In the genomic region with DNA sequence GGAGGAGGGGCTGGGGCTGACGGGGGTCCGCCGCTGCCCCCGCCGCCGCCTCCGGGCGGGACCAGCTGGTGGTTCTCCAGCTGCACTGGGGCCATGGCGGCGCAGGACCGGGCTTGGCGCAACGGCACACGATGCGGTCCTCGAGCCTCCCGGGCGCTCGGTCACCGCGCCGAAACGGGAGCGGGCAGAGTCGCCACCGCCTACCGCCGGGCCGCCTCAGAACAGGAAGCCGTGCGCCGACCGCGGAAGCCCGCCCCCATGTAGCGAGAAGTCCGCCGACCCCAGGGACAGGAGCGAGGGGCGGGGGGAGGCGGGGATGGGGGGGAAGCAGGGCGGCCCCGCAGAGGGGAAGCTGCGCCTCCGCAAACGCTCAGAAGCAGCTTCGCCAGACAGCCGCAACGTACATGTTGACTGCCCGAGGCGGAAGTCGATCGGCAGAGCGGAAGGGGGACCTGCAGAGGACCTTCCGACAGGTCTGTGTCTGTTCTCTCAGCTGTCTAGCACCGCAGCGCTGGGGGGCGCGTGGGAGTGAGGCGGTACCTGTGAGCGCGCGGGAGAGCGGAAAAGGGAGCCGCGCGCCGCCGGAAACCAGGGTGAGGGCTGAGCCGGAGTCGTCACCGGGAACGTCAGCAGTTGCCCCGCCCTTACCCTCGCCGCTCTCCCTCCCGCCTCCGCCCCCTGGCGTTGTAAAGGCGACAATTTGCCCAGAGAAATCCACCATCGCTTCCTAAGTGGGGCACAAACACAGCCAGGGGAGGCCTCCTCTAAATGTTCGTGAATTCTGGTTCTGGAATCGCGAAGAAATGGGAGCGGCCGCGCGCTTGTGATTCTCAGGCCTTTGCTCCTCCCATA, we compare ENCODE assay signal across 1 cellular context.
TF ChIP-seq lines count a peak whose summit lies in the region.

A gene (minus strand): TSS at position 225 of the 852 bp plus-strand sequence. CDS start 130 bp downstream, at position 95.

TF ChIP-seq in HepG2, 621 proteins besides CTCF, POLR2A, EP300 and RAD21 (continued from another document and continues in another):
- TF ChIP-seq, protein P1, sequence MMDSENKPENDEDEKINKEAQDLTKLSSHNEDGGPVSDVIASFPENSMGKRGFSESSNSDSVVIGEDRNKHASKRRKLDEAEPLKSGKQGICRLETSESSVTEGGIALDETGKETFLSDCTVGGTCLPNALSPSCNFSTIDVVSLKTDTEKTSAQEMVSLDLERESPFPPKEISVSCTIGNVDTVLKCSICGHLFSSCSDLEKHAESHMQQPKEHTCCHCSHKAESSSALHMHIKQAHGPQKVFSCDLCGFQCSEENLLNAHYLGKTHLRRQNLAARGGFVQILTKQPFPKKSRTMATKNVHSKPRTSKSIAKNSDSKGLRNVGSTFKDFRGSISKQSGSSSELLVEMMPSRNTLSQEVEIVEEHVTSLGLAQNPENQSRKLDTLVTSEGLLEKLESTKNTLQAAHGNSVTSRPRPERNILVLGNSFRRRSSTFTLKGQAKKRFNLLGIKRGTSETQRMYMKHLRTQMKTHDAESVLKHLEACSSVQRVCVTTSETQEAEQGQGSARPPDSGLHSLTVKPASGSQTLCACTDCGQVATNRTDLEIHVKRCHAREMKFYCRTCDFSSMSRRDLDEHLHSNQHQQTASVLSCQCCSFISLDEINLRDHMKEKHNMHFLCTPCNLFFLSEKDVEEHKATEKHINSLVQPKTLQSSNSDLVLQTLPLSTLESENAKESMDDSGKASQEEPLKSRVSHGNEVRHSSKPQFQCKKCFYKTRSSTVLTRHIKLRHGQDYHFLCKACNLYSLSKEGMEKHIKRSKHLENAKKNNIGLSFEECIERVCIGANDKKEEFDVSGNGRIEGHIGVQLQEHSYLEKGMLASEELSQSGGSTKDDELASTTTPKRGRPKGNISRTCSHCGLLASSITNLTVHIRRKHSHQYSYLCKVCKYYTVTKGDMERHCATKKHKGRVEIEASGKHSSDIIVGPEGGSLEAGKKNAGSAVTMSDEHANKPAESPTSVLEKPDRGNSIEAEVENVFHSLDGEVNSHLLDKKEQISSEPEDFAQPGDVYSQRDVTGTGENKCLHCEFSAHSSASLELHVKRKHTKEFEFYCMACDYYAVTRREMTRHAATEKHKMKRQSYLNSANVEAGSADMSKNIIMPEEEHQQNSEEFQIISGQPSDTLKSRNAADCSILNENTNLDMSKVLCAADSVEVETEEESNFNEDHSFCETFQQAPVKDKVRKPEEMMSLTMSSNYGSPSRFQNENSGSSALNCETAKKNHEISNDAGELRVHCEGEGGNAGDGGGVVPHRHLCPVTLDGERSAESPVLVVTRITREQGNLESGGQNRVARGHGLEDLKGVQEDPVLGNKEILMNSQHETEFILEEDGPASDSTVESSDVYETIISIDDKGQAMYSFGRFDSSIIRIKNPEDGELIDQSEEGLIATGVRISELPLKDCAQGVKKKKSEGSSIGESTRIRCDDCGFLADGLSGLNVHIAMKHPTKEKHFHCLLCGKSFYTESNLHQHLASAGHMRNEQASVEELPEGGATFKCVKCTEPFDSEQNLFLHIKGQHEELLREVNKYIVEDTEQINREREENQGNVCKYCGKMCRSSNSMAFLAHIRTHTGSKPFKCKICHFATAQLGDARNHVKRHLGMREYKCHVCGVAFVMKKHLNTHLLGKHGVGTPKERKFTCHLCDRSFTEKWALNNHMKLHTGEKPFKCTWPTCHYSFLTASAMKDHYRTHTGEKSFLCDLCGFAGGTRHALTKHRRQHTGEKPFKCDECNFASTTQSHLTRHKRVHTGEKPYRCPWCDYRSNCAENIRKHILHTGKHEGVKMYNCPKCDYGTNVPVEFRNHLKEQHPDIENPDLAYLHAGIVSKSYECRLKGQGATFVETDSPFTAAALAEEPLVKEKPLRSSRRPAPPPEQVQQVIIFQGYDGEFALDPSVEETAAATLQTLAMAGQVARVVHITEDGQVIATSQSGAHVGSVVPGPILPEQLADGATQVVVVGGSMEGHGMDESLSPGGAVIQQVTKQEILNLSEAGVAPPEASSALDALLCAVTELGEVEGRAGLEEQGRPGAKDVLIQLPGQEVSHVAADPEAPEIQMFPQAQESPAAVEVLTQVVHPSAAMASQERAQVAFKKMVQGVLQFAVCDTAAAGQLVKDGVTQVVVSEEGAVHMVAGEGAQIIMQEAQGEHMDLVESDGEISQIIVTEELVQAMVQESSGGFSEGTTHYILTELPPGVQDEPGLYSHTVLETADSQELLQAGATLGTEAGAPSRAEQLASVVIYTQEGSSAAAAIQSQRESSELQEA (CRISPR knock-in tag; IDR thresholded peaks at IDR 0.05; ENCODE audit: not compliant biosample characterization) = peak; percentile 84
- TF ChIP-seq KLF13 (CRISPR knock-in tag; IDR thresholded peaks at IDR 0.05) (no peak), ZNF883 (CRISPR knock-in tag; IDR thresholded peaks at IDR 0.05; ENCODE audit: not compliant biosample characterization) (peak; percentile 19), GTF2F1 (IDR thresholded peaks at IDR 0.05; ENCODE audit: low read length) (no peak), THAP11 (CRISPR knock-in tag; IDR thresholded peaks at IDR 0.05) (peak; percentile 76), TAF1 (CRISPR knock-in tag; IDR thresholded peaks at IDR 0.05) (peak; percentile 65; the same call in 1 of the 2 replicates), ZNF543 (CRISPR knock-in tag; IDR thresholded peaks at IDR 0.05) (0 out of 2 replicates have a peak, but pooled peaks have one; percentile 30), KLF12 (CRISPR knock-in tag; IDR thresholded peaks at IDR 0.05; ENCODE audit: borderline replicate concordance) (peak; percentile 65; the same call in 1 of the 2 replicates), SP2 (CRISPR knock-in tag; IDR thresholded peaks at IDR 0.05) (0 out of 2 replicates have a peak, but pooled peaks have one; percentile 37), HDAC1 (CRISPR knock-in tag; IDR thresholded peaks at IDR 0.05) (peak; percentile 59), HNRNPLL (IDR thresholded peaks at IDR 0.05; ENCODE audit: low read depth, low read length, poor library complexity, severe bottlenecking) (peak; percentile 39), ZC3H13 (CRISPR knock-in tag; IDR thresholded peaks at IDR 0.05) (no peak), NFRKB (IDR thresholded peaks at IDR 0.05) (no peak), GABPB1 (CRISPR knock-in tag; IDR thresholded peaks at IDR 0.05) (peak; percentile 92), YY1 (IDR thresholded peaks at IDR 0.05; ENCODE audit: insufficient read depth, insufficient replicate concordance, low read depth, low read length) (peak; percentile 54), KDM2A (CRISPR knock-in tag; IDR thresholded peaks at IDR 0.05; ENCODE audit: borderline replicate concordance, low read depth) (peak; percentile 60; the same call in 1 of the 2 replicates), MAFG (CRISPR knock-in tag; IDR thresholded peaks at IDR 0.05) (no peak), ZNF343 (CRISPR knock-in tag; IDR thresholded peaks at IDR 0.05) (no peak), ATF1 (CRISPR knock-in tag; IDR thresholded peaks at IDR 0.05) (0 out of 2 replicates have a peak, but pooled peaks have one; percentile 28), NFATC3 (CRISPR knock-in tag; IDR thresholded peaks at IDR 0.05) (no peak), ZFX (CRISPR knock-in tag; IDR thresholded peaks at IDR 0.05; ENCODE audit: low read depth) (peak; percentile 68), ZNF326 (CRISPR knock-in tag; IDR thresholded peaks at IDR 0.05; ENCODE audit: borderline replicate concordance) (no peak), CREB1 (IDR thresholded peaks at IDR 0.05) (peak; percentile 77), CREB1 (CRISPR knock-in tag; IDR thresholded peaks at IDR 0.05) (peak; percentile 80; the same call in 1 of the 2 replicates), SAFB2 (CRISPR knock-in tag; IDR thresholded peaks at IDR 0.05; ENCODE audit: borderline replicate concordance, low read depth) (no peak), NKX3-1 (CRISPR knock-in tag; IDR thresholded peaks at IDR 0.05) (no peak), FOXA3 (CRISPR knock-in tag; IDR thresholded peaks at IDR 0.05) (peak; percentile 5; the same call in 1 of the 2 replicates), GATA4 (IDR thresholded peaks at IDR 0.05; ENCODE audit: borderline replicate concordance, low read depth) (peak; percentile 35; the same call in 1 of the 2 replicates), PLRG1 (conservative IDR thresholded peaks at IDR 0.05) (no peak), ZMYM4 (CRISPR knock-in tag; IDR thresholded peaks at IDR 0.05) (peak; percentile 47; the same call in 1 of the 2 replicates), ZFY (CRISPR knock-in tag; IDR thresholded peaks at IDR 0.05) (peak; percentile 34; the same call in 1 of the 2 replicates), SNRNP70 (IDR thresholded peaks at IDR 0.05; ENCODE audit: low read depth, low read length) (no peak), ZNF530 (CRISPR knock-in tag; IDR thresholded peaks at IDR 0.05; ENCODE audit: low read depth) (no peak)
- TF ChIP-seq, protein P2, sequence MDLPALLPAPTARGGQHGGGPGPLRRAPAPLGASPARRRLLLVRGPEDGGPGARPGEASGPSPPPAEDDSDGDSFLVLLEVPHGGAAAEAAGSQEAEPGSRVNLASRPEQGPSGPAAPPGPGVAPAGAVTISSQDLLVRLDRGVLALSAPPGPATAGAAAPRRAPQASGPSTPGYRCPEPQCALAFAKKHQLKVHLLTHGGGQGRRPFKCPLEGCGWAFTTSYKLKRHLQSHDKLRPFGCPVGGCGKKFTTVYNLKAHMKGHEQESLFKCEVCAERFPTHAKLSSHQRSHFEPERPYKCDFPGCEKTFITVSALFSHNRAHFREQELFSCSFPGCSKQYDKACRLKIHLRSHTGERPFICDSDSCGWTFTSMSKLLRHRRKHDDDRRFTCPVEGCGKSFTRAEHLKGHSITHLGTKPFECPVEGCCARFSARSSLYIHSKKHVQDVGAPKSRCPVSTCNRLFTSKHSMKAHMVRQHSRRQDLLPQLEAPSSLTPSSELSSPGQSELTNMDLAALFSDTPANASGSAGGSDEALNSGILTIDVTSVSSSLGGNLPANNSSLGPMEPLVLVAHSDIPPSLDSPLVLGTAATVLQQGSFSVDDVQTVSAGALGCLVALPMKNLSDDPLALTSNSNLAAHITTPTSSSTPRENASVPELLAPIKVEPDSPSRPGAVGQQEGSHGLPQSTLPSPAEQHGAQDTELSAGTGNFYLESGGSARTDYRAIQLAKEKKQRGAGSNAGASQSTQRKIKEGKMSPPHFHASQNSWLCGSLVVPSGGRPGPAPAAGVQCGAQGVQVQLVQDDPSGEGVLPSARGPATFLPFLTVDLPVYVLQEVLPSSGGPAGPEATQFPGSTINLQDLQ (CRISPR knock-in tag; IDR thresholded peaks at IDR 0.05) = no peak
- TF ChIP-seq, protein P3, sequence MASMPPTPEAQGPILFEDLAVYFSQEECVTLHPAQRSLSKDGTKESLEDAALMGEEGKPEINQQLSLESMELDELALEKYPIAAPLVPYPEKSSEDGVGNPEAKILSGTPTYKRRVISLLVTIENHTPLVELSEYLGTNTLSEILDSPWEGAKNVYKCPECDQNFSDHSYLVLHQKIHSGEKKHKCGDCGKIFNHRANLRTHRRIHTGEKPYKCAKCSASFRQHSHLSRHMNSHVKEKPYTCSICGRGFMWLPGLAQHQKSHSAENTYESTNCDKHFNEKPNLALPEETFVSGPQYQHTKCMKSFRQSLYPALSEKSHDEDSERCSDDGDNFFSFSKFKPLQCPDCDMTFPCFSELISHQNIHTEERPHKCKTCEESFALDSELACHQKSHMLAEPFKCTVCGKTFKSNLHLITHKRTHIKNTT (CRISPR knock-in tag; IDR thresholded peaks at IDR 0.05) = no peak
- TF ChIP-seq, protein P4, sequence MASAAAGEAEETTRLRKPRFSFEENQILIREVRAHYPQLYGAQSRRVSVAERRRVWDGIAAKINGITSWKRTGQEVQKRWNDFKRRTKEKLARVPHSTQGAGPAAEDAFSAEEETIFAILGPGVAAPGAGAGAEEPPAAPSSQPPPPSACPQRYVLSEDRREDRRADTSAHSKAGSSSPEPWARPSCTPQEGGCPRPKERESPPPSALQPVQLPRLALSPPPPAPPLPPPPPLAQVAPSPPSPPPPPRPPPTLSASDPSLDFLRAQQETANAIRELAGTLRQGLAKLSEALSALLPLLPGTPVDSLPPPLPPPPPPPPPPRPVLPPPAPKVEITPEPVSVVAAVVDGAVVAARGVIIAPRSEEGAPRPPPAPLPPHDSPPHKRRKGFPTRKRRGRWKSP (CRISPR knock-in tag; IDR thresholded peaks at IDR 0.05) = 0 out of 2 replicates have a peak, but pooled peaks have one; percentile 32
- TF ChIP-seq, protein P5, sequence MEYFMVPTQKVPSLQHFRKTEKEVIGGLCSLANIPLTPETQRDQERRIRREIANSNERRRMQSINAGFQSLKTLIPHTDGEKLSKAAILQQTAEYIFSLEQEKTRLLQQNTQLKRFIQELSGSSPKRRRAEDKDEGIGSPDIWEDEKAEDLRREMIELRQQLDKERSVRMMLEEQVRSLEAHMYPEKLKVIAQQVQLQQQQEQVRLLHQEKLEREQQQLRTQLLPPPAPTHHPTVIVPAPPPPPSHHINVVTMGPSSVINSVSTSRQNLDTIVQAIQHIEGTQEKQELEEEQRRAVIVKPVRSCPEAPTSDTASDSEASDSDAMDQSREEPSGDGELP (IDR thresholded peaks at IDR 0.05; ENCODE audit: borderline replicate concordance, low read depth) = peak; percentile 75; the same call in 1 of the 2 replicates
- TF ChIP-seq, protein P6, sequence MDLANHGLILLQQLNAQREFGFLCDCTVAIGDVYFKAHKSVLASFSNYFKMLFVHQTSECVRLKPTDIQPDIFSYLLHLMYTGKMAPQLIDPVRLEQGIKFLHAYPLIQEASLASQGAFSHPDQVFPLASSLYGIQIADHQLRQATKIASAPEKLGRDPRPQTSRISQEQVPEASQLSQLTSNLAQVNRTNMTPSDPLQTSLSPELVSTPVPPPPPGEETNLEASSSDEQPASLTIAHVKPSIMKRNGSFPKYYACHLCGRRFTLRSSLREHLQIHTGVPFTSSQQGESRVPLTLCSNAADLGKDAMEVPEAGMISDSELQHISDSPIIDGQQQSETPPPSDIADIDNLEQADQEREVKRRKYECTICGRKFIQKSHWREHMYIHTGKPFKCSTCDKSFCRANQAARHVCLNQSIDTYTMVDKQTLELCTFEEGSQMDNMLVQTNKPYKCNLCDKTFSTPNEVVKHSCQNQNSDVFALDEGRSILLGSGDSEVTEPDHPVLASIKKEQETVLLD (CRISPR knock-in tag; IDR thresholded peaks at IDR 0.05; ENCODE audit: low read depth) = peak; percentile 25; the same call in 1 of the 2 replicates
- TF ChIP-seq, protein P7, sequence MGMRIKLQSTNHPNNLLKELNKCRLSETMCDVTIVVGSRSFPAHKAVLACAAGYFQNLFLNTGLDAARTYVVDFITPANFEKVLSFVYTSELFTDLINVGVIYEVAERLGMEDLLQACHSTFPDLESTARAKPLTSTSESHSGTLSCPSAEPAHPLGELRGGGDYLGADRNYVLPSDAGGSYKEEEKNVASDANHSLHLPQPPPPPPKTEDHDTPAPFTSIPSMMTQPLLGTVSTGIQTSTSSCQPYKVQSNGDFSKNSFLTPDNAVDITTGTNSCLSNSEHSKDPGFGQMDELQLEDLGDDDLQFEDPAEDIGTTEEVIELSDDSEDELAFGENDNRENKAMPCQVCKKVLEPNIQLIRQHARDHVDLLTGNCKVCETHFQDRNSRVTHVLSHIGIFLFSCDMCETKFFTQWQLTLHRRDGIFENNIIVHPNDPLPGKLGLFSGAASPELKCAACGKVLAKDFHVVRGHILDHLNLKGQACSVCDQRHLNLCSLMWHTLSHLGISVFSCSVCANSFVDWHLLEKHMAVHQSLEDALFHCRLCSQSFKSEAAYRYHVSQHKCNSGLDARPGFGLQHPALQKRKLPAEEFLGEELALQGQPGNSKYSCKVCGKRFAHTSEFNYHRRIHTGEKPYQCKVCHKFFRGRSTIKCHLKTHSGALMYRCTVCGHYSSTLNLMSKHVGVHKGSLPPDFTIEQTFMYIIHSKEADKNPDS (CRISPR knock-in tag; IDR thresholded peaks at IDR 0.05) = no peak
- TF ChIP-seq, protein P8, sequence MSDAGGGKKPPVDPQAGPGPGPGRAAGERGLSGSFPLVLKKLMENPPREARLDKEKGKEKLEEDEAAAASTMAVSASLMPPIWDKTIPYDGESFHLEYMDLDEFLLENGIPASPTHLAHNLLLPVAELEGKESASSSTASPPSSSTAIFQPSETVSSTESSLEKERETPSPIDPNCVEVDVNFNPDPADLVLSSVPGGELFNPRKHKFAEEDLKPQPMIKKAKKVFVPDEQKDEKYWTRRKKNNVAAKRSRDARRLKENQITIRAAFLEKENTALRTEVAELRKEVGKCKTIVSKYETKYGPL (CRISPR knock-in tag; IDR thresholded peaks at IDR 0.05) = no peak
